Comparison of ENCODE assay signal across 21 cellular contexts in the genomic region with DNA sequence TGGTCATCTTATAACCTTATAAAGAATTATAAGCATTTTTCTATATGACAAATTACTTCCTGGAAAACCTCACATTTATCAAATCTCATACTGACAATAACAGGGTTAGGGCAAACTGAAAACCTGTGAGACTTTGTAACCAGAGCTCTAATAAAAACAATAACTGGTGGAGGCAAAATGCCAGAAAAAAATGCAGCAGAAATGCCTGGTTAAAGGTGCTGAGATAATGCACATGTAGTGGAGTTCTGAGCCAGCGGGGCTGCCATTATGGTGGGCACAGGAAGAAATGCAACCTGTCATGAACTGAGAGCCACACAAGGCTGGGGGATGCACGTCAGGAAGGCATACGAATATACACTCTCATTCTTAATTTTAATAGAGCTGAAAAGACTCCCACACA.
"Had no signal": no experiment of that assay in that cellular context is flagged by ENCODE, and none has a peak within 500 bp of the region (broad histone marks: within the 10 kb centered on the region; RNA-seq: fewer than 3 reads in every experiment).

No MANE protein-coding gene starts in this region.

- H3K4me2 ChIP-seq: neural progenitor cell had no signal

- H3K4me1 ChIP-seq: neural progenitor cell, right atrium auricular region had no signal

- ATAC-seq: heart right ventricle; left lobe of liver; natural killer cell; stimulated activated effector memory CD8-positive, alpha-beta T cell treated with anti-CD3 and anti-CD28 coated beads, Interleukin-12 subunit alpha, Interleukin-12 subunit beta, amount 100 ng/mL, for 72 hours had no signal

- H3K9me3 ChIP-seq: heart right ventricle, ovary, right atrium auricular region, sigmoid colon, testis, tibial nerve had no signal

- H3K27me3 Mint-ChIP-seq: stimulated activated naive CD8-positive, alpha-beta T cell treated with anti-CD3 and anti-CD28 coated beads, Interleukin-15, Interleukin-2, amounts not matched to agents 100 ng/mL and 50 ng/mL, for 24 hours had no signal

- H3K27ac Mint-ChIP-seq: natural killer cell; neural progenitor cell; stimulated activated naive CD8-positive, alpha-beta T cell treated with anti-CD3 and anti-CD28 coated beads, Interleukin-15, Interleukin-2, amounts not matched to agents 100 ng/mL and 50 ng/mL, for 24 hours had no signal

- H3K27me3 ChIP-seq: heart right ventricle, neural progenitor cell, ovary, right atrium auricular region, sigmoid colon, testis, tibial nerve had no signal

- H3K4me3 ChIP-seq: coronary artery, heart right ventricle, neural progenitor cell, ovary, right atrium auricular region, sigmoid colon, skin epidermis, testis, tibial nerve had no signal

- H3K9ac ChIP-seq: neural progenitor cell had no signal

- H2AFZ ChIP-seq: neural progenitor cell had no signal

- H3K27ac ChIP-seq: coronary artery, heart right ventricle, neural progenitor cell, ovary, right atrium auricular region, sigmoid colon, tibial nerve had no signal

- H3K36me3 ChIP-seq: neural progenitor cell, ovary had no signal

- DNase-seq: cerebellar nuclear complex; effector CD8-positive, alpha-beta T cell; foreskin melanocyte; heart right ventricle; hypothalamus; islet precursor cell; natural killer cell; nucleus accumbens; ovary; sigmoid colon; stimulated activated CD4-positive, alpha-beta T cell treated with anti-CD3 and anti-CD28 coated beads, Interleukin-2, amount 100 ng/mL, for 48 hours; stimulated activated CD8-positive, alpha-beta memory T cell treated with anti-CD3 and anti-CD28 coated beads, Interleukin-4, amount 100 ng/mL, for 48 hours; testis had no signal

- H3K4me1 Mint-ChIP-seq: neural progenitor cell; stimulated activated effector memory CD8-positive, alpha-beta T cell treated with anti-CD3 and anti-CD28 coated beads, Interleukin-12 subunit alpha, Interleukin-12 subunit beta, amount 100 ng/mL, for 72 hours had no signal

- H3K9me3 Mint-ChIP-seq: natural killer cell; neural progenitor cell; stimulated activated effector memory CD8-positive, alpha-beta T cell treated with anti-CD3 and anti-CD28 coated beads, Interleukin-12 subunit alpha, Interleukin-12 subunit beta, amount 100 ng/mL, for 72 hours; stimulated activated naive CD8-positive, alpha-beta T cell treated with anti-CD3 and anti-CD28 coated beads, Interleukin-15, Interleukin-2, amounts not matched to agents 100 ng/mL and 50 ng/mL, for 24 hours had no signal

- H3K4me3 Mint-ChIP-seq: natural killer cell; neural progenitor cell; stimulated activated effector memory CD8-positive, alpha-beta T cell treated with anti-CD3 and anti-CD28 coated beads, Interleukin-12 subunit alpha, Interleukin-12 subunit beta, amount 100 ng/mL, for 72 hours; stimulated activated naive CD8-positive, alpha-beta T cell treated with anti-CD3 and anti-CD28 coated beads, Interleukin-15, Interleukin-2, amounts not matched to agents 100 ng/mL and 50 ng/mL, for 24 hours had no signal
